Comparison of ENCODE assay signal across 24 cellular contexts in genomic region chr13:71255633-71256032, GRCh38.
DNase-seq lines count a peak whose midpoint lies in the region; ATAC-seq and TF ChIP-seq lines count a peak whose summit lies in the region.
"Had no signal": no experiment of that assay in that cellular context is flagged by ENCODE, and none has a peak within 500 bp of the region (broad histone marks: within the 10 kb centered on the region; RNA-seq: fewer than 3 reads in every experiment).

No MANE protein-coding gene starts in this region.

- H3K4me1 ChIP-seq in HEK293 (ENCODE audit: control insufficient read depth, insufficient read depth, low read length) (no peaks in the 10 kb centered on the region), RWPE2 (ENCODE audit: insufficient read depth, poor library complexity, severe bottlenecking) (peaks cover 6% of the 10 kb centered on the region), mucosa of descending colon (ENCODE audit: low read depth) (no peaks in the 10 kb centered on the region)
- H3K4me1 ChIP-seq: A549 had no signal

- no peaks in the 10 kb centered on the region for H3K27me3 Mint-ChIP-seq in activated T-helper 1 cell treated with anti-CD3 and anti-CD28 coated beads, Interleukin-12 subunit alpha, Interleukin-12 subunit beta, Interleukin-2, Interleukin-4 antibody, amounts not matched to agents 30 ng/mL and 10 ng/mL and 1 ng/mL, durations not matched to agents 14 hours and 24 hours and 36 hours (ENCODE audit: insufficient read depth)

- CTCF ChIA-PET in HEK293 (lab: Yijun Ruan, JAX): no interaction called here

- H3K27me3 ChIP-seq in RWPE2 (ENCODE audit: insufficient read depth, poor library complexity, severe bottlenecking): no peaks in the 10 kb centered on the region

- POLR2A ChIA-PET in HEK293 (lab: Yijun Ruan, JAX): no interaction called here

- H3K36me3 ChIP-seq in HEK293 (ENCODE audit: control insufficient read depth in 2 of 2, insufficient read depth in 1 of 2, low read length in 2 of 2) (no peaks in the 10 kb centered on the region), RWPE2 (ENCODE audit: low read depth) (no peaks in the 10 kb centered on the region), mucosa of descending colon (ENCODE audit: low read depth) (no peaks in the 10 kb centered on the region)

- H3K4me1 Mint-ChIP-seq in activated T-helper 1 cell treated with anti-CD3 and anti-CD28 coated beads, Interleukin-12 subunit alpha, Interleukin-12 subunit beta, Interleukin-2, Interleukin-4 antibody, amounts not matched to agents 30 ng/mL and 10 ng/mL and 1 ng/mL, durations not matched to agents 14 hours and 24 hours and 36 hours (ENCODE audit: low read depth): no peaks in the 10 kb centered on the region
- H3K4me1 Mint-ChIP-seq: CD4-positive, alpha-beta memory T cell had no signal

- H3K27ac ChIP-seq in HEK293 (ENCODE audit: extremely low read depth, low read depth, low read length): no peak overlapping the region
- H3K27ac ChIP-seq in RWPE2 (ENCODE audit: poor library complexity, severe bottlenecking): no peak overlapping the region
- no peak overlapping the region for H3K27ac ChIP-seq in epithelial cell of prostate
- H3K27ac ChIP-seq: A549, GM23248 had no signal

- H3K9me3 Mint-ChIP-seq in activated T-helper 1 cell treated with anti-CD3 and anti-CD28 coated beads, Interleukin-12 subunit alpha, Interleukin-12 subunit beta, Interleukin-2, Interleukin-4 antibody, amounts not matched to agents 30 ng/mL and 10 ng/mL and 1 ng/mL, durations not matched to agents 14 hours and 24 hours and 36 hours: no peaks in the 10 kb centered on the region

- H3K36me3 Mint-ChIP-seq in activated T-helper 1 cell treated with anti-CD3 and anti-CD28 coated beads, Interleukin-12 subunit alpha, Interleukin-12 subunit beta, Interleukin-2, Interleukin-4 antibody, amounts not matched to agents 30 ng/mL and 10 ng/mL and 1 ng/mL, durations not matched to agents 14 hours and 24 hours and 36 hours (ENCODE audit: low read depth): no peaks in the 10 kb centered on the region
- H3K36me3 Mint-ChIP-seq: CD4-positive, alpha-beta memory T cell had no signal

- DNase-seq in RWPE2 (ENCODE audit: low spot score) (no peak), epithelial cell of prostate (ENCODE audit: low read depth, low spot score) (peak; percentile 20), mucosa of descending colon (no peak), NCI-H1436 (lab: John Stamatoyannopoulos, UW) (no peak), DMS114 treated with DMSO at 0.1 percent for 48 hours (lab: John Stamatoyannopoulos, UW; ENCODE audit: unreplicated experiment) (no peak)
- DNase-seq in activated CD4-positive, alpha-beta T cell treated with anti-CD3 and anti-CD28 coated beads, Interleukin-2, amount 50 U/mL, for 1 hour: no peak
- no peak for DNase-seq in activated T-helper 1 cell treated with anti-CD3 and anti-CD28 coated beads, Interleukin-12 subunit alpha, Interleukin-12 subunit beta, Interleukin-2, Interleukin-4 antibody, amounts not matched to agents 30 ng/mL and 10 ng/mL and 1 ng/mL, durations not matched to agents 14 hours and 24 hours and 36 hours (ENCODE audit: low spot score)
- DNase-seq: 8988T; ACHN; AML-193; C1 segment of cervical spinal cord; Calu3; CD4-positive, alpha-beta memory T cell; COR-L47; DMS153; DND-41; GDM1; GM23248; H7; HFFc6 had no signal

- H3K9me3 ChIP-seq in HEK293 (ENCODE audit: control insufficient read depth, insufficient read depth, low read depth, low read length): no peaks in the 10 kb centered on the region
- H3K9me3 ChIP-seq in RWPE2 (ENCODE audit: severe bottlenecking): no peaks in the 10 kb centered on the region
- H3K9me3 ChIP-seq in mucosa of descending colon: no peaks in the 10 kb centered on the region
- H3K9me3 ChIP-seq: A549 had no signal

- H3K4me3 ChIP-seq in HEK293 (ENCODE audit: low read depth, low read length): no peak overlapping the region
- no peak overlapping the region for H3K4me3 ChIP-seq in RWPE2 (ENCODE audit: severe bottlenecking)
- H3K4me3 ChIP-seq in mucosa of descending colon: no peak overlapping the region
- H3K4me3 ChIP-seq: A549, GM12878, GM23248 had no signal

- H3K27ac Mint-ChIP-seq in activated T-helper 1 cell treated with anti-CD3 and anti-CD28 coated beads, Interleukin-12 subunit alpha, Interleukin-12 subunit beta, Interleukin-2, Interleukin-4 antibody, amounts not matched to agents 30 ng/mL and 10 ng/mL and 1 ng/mL, durations not matched to agents 14 hours and 24 hours and 36 hours: no peak overlapping the region
- H3K27ac Mint-ChIP-seq: CD4-positive, alpha-beta memory T cell; HFFc6 had no signal

- ATAC-seq in RWPE2 (ENCODE audit: low read depth) (peak; percentile 74), mucosa of descending colon (peak; percentile 16)
- ATAC-seq: A549, GM12878, HCT116 had no signal

- intact Hi-C loops in mucosa of descending colon (cut with DNase I, micrococcal nuclease): no loop called here
- intact Hi-C loops in activated T-helper 1 cell treated with anti-CD3 and anti-CD28 coated beads, Interleukin-12 subunit alpha, Interleukin-12 subunit beta, Interleukin-2, Interleukin-4 antibody, amounts not matched to agents 30 ng/mL and 10 ng/mL and 1 ng/mL, durations not matched to agents 14 hours and 24 hours and 36 hours (cut with micrococcal nuclease): no loop called here

- TF ChIP-seq CTCF in HEK293 (tag by site-specific recombination; IDR thresholded peaks at IDR 0.05) (no peak), RWPE2 (IDR thresholded peaks at IDR 0.05; ENCODE audit: poor library complexity, severe bottlenecking) (no peak), mucosa of descending colon (IDR thresholded peaks at IDR 0.05) (no peak)

- H3K4me3 Mint-ChIP-seq in activated T-helper 1 cell treated with anti-CD3 and anti-CD28 coated beads, Interleukin-12 subunit alpha, Interleukin-12 subunit beta, Interleukin-2, Interleukin-4 antibody, amounts not matched to agents 30 ng/mL and 10 ng/mL and 1 ng/mL, durations not matched to agents 14 hours and 24 hours and 36 hours: no peak overlapping the region
- H3K4me3 Mint-ChIP-seq: CD4-positive, alpha-beta memory T cell; HFFc6 had no signal

TF ChIP-seq in HEK293, 187 proteins besides CTCF, POLR2A, EP300 and RAD21:
- TF ChIP-seq ZBTB1 (tag by site-specific recombination; IDR thresholded peaks at IDR 0.05) (no peak), ZNF785 (tag by site-specific recombination; IDR thresholded peaks at IDR 0.05) (no peak), ZNF670 (tag by site-specific recombination; IDR thresholded peaks at IDR 0.05; ENCODE audit: low read depth) (no peak), ZNF37A (tag by site-specific recombination; IDR thresholded peaks at IDR 0.05) (no peak), SCRT2 (tag by site-specific recombination; IDR thresholded peaks at IDR 0.05) (peak; percentile 66)
